Comparison of ENCODE assay signal across 9 cellular contexts in genomic region chr21:38297193-38297592, GRCh38. TPM values are rescaled to one million over a fixed set of nuclear protein-coding genes. Genes with fewer than 3 reads are reported as not detected.
DNase-seq lines count a peak whose midpoint lies in the region; ATAC-seq and TF ChIP-seq lines count a peak whose summit lies in the region.
"Had no signal": no experiment of that assay in that cellular context is flagged by ENCODE, and none has a peak within 500 bp of the region (broad histone marks: within the 10 kb centered on the region; RNA-seq: fewer than 3 reads in every experiment).

No MANE protein-coding gene starts in this region.

- no peaks in the 10 kb centered on the region for H3K27me3 ChIP-seq in suprapubic skin

- peak; percentile 80 for DNase-seq in HT1080 (ENCODE audit: low read depth)
- DNase-seq in amniotic epithelial cell (ENCODE audit: low read depth), result peak; percentile 75
- DNase-seq in iris pigment epithelial cell (ENCODE audit: low read depth), result peak; percentile 63
- DNase-seq in suprapubic skin (ENCODE audit: low spot score in 2 of 2), result no peak
- DNase-seq in germinal center (ENCODE audit: low spot score), result no peak
- no peak for DNase-seq in activated T-cell treated with anti-CD3 and anti-CD28 coated beads, Interleukin-2, amount 50 U/mL, for 4 hours
- DNase-seq in putamen (ENCODE audit: low spot score), result no peak
- DNase-seq: effector memory CD8-positive, alpha-beta T cell had no signal

- no peaks in the 10 kb centered on the region for H3K27me3 Mint-ChIP-seq in activated T-cell treated with anti-CD3 and anti-CD28 coated beads, Interleukin-2, amount 50 U/mL, for 4 hours (ENCODE audit: low read depth)

- no peak for TF ChIP-seq EP300 in suprapubic skin (IDR thresholded peaks at IDR 0.05)

- H3K4me3 ChIP-seq in suprapubic skin, result no peak overlapping the region
- H3K4me3 ChIP-seq: K562 had no signal

- peaks cover 5% of the 10 kb centered on the region for H3K36me3 ChIP-seq in suprapubic skin

- peak overlapping the region; percentile 53 for H3K27ac ChIP-seq in suprapubic skin

- no peak overlapping the region for H3K4me3 Mint-ChIP-seq in activated T-cell treated with anti-CD3 and anti-CD28 coated beads, Interleukin-2, amount 50 U/mL, for 4 hours
- H3K4me3 Mint-ChIP-seq: effector memory CD8-positive, alpha-beta T cell had no signal

- no peak for TF ChIP-seq POLR2A in suprapubic skin (IDR thresholded peaks at IDR 0.05)

- peaks cover 49% of the 10 kb centered on the region for H3K4me1 Mint-ChIP-seq in activated T-cell treated with anti-CD3 and anti-CD28 coated beads, Interleukin-2, amount 50 U/mL, for 4 hours (ENCODE audit: low read depth)

- H3K4me1 ChIP-seq in suprapubic skin, result peaks cover 47% of the 10 kb centered on the region

- H3K36me3 Mint-ChIP-seq in activated T-cell treated with anti-CD3 and anti-CD28 coated beads, Interleukin-2, amount 50 U/mL, for 4 hours (ENCODE audit: insufficient read depth), result no peaks in the 10 kb centered on the region

- 14% methylated on average over 2 of the region's 2 CpGs for WGBS in suprapubic skin

- ATAC-seq in activated T-cell treated with anti-CD3 and anti-CD28 coated beads, Interleukin-2, amount 50 U/mL, for 4 hours, result no peak
- ATAC-seq: effector memory CD8-positive, alpha-beta T cell had no signal

- TF ChIP-seq CTCF in suprapubic skin (IDR thresholded peaks at IDR 0.05), result no peak

- no peaks in the 10 kb centered on the region for H3K9me3 Mint-ChIP-seq in activated T-cell treated with anti-CD3 and anti-CD28 coated beads, Interleukin-2, amount 50 U/mL, for 4 hours

- H3K9me3 ChIP-seq in suprapubic skin, result no peaks in the 10 kb centered on the region

RNA-seq across cellular contexts. Expression of gene KCNJ15, which starts 40.4 kb away (rescaled TPM):
- 5.9 and 7.8 TPM in 2 replicates for total RNA-seq in HT1080 (2014; rRNA removed; shearing (Covaris generic))
- 0.83 and 1.6 TPM in 2 replicates for polyA plus RNA-seq in HT1080 (2015; cell fraction: cytosol; rRNA removed)
- 3.2 and 3.8 TPM in 2 replicates for polyA plus RNA-seq in HT1080 (2015; cell fraction: nucleus; rRNA removed)
- total RNA-seq in suprapubic skin, result 1 to 10 TPM; 4.6 to 9.2 (median 6.5) TPM
- under 1 TPM; 0.29 to 0.46 (median 0.40) TPM for total RNA-seq in activated T-cell treated with anti-CD3 and anti-CD28 coated beads, Interleukin-2, amount 50 U/mL, for 4 hours

Comparison
In these comparisons a context has a peak if more than half of its experiments do, and no peak if none do; other contexts are left out.
1. DNase-seq: peak in HT1080 (single experiment), amniotic epithelial cell (single experiment) and iris pigment epithelial cell (single experiment); none in suprapubic skin (0 of 2), germinal center (single experiment), activated T-cell treated with anti-CD3 and anti-CD28 coated beads, Interleukin-2, amount 50 U/mL, for 4 hours (single experiment) and putamen (single experiment).